10 cellular contexts compared by ENCODE assay signal in the genomic region with DNA sequence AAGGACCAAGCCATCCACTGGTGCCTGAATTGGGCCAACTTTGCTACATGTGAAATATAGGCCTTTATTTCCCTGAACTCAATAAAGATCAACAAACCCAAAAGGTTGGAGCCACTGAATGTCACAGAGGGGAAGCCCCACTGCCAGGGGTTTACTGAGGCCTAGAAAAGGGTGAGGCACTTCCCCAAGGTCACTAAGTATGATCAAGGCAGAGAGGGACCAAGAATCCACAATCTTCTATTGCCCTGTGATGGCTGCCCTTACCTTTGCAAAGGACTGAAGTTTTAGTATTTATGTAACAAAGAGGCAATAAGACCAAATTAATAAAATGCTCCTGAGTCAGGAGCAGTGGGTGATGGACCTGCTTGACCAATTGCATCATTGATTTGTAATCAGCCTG. TPM values are rescaled to one million over a fixed set of nuclear protein-coding genes. Genes with fewer than 3 reads are reported as not detected.
"Had no signal": no experiment of that assay in that cellular context is flagged by ENCODE, and none has a peak within 500 bp of the region (broad histone marks: within the 10 kb centered on the region; RNA-seq: fewer than 3 reads in every experiment).

No MANE protein-coding gene starts in this region.

- H3K36me3 ChIP-seq: HAP-1 had no signal

- H3K4me3 ChIP-seq: GM23248, HAP-1, K562 had no signal

- H3K4me1 ChIP-seq: HAP-1 had no signal

- ATAC-seq: HCT116, K562 had no signal

- H3K9me3 ChIP-seq: HAP-1 had no signal

- H3K27ac ChIP-seq: GM23248 had no signal

- DNase-seq: GM23248, GOT3, H7, HFFc6, IMR-90, KG1 had no signal

- H3K27ac Mint-ChIP-seq: HFFc6 had no signal

- H3K4me3 Mint-ChIP-seq: HFFc6 had no signal

RNA-seq across cellular contexts. Expression of a gene that starts 18.0 kb away (rescaled TPM):
- total RNA-seq: GM23248, H7, IMR-90, K562 had no signal

RNA-seq across cellular contexts. Expression of a gene that starts 40.3 kb away (rescaled TPM):
- total RNA-seq: GM23248, H7, HFFc6, HT-29, IMR-90, K562 had no signal
